ENCODE assay signal across 8 cellular contexts in genomic region chr17:1716912-1717695, GRCh38. TPM values are rescaled to one million over a fixed set of nuclear protein-coding genes. Genes with fewer than 3 reads are reported as not detected.
DNase-seq lines count a peak whose midpoint lies in the region; ATAC-seq and TF ChIP-seq lines count a peak whose summit lies in the region.

No MANE protein-coding gene starts in this region.

- DNase-seq in Daoy (ENCODE audit: low read depth) = peak; percentile 99
- peak; percentile 76 for DNase-seq in GOT3 (lab: John Stamatoyannopoulos, UW)
- DNase-seq in activated effector memory CD4-positive, alpha-beta T cell treated with Interleukin-2 at 50 U/mL for 16 hours = peak; percentile 72
- peak; percentile 98 for DNase-seq in fibroblast of the conjunctiva (ENCODE audit: low read depth)
- peak; percentile 86 for DNase-seq in stimulated activated naive CD8-positive, alpha-beta T cell treated with anti-CD3 and anti-CD28 coated beads, Interleukin-15, Interleukin-2, amounts not matched to agents 100 U/mL and 50 U/mL, for 24 hours

- peak overlapping the region; percentile 89 for H3K4me3 ChIP-seq in Loucy (ENCODE audit: low read length, poor library complexity, severe bottlenecking)

- no peaks in the 10 kb centered on the region for H3K9me3 Mint-ChIP-seq in nephron

- H2AFZ ChIP-seq in Loucy (ENCODE audit: low read length) = peak overlapping the region; percentile 83

- ATAC-seq in stimulated activated naive CD8-positive, alpha-beta T cell treated with anti-CD3 and anti-CD28 coated beads, Interleukin-15, Interleukin-2, amounts not matched to agents 100 U/mL and 50 U/mL, for 24 hours = peak; percentile 66

- H3K4me3 Mint-ChIP-seq in nephron = peak overlapping the region; percentile 88 to 98 (median 94)

- no peaks in the 10 kb centered on the region for H3K27me3 ChIP-seq in Loucy (ENCODE audit: insufficient read depth, low read length, poor library complexity, severe bottlenecking)

- H4K20me1 ChIP-seq in Loucy (ENCODE audit: insufficient read depth, low read length, poor library complexity, severe bottlenecking) = peaks cover 5% of the 10 kb centered on the region

- H3K4me2 ChIP-seq in Loucy (ENCODE audit: low read depth, low read length, poor library complexity, severe bottlenecking) = peak overlapping the region; percentile 90

- TF ChIP-seq POLR2A in Raji (IDR thresholded peaks at IDR 0.05; ENCODE audit: insufficient read depth, low read depth, low read length) = peak; percentile 65

- peak overlapping the region; percentile 98 for H3K9ac ChIP-seq in Loucy (ENCODE audit: low read depth, low read length, poor library complexity, severe bottlenecking)

- TF ChIP-seq CTCF in Loucy (conservative IDR thresholded peaks at IDR 0.05; ENCODE audit: low read length) (no peak), nephron (IDR thresholded peaks at IDR 0.05; ENCODE audit: unreplicated experiment in 3 of 3) (no peak)

- H3K36me3 ChIP-seq in Loucy (ENCODE audit: insufficient read depth, low read length) = no peaks in the 10 kb centered on the region

- H3K27me3 Mint-ChIP-seq in nephron (ENCODE audit: low read depth) = no peaks in the 10 kb centered on the region

- H3K9me3 ChIP-seq in Loucy (ENCODE audit: insufficient read depth, low read depth, low read length) = no peaks in the 10 kb centered on the region

- H3K27ac Mint-ChIP-seq in nephron = peak overlapping the region; percentile 97 to 100 (median 100)

- peaks cover 41% of the 10 kb centered on the region for H3K4me1 Mint-ChIP-seq in nephron

- H3K79me2 ChIP-seq in Loucy (ENCODE audit: insufficient read depth, low read length) = peaks cover 4% of the 10 kb centered on the region; the same call in 1 of the 2 replicates

- H3F3A ChIP-seq in Loucy (ENCODE audit: low read depth) = no peaks in the 10 kb centered on the region

- H3K4me1 ChIP-seq in Loucy (ENCODE audit: insufficient read depth, low read length, poor library complexity, severe bottlenecking) = peaks cover 17% of the 10 kb centered on the region

- no peaks in the 10 kb centered on the region for H3K9me2 ChIP-seq in Loucy (replicated peaks; ENCODE audit: low read depth, low read length)

- peaks cover 5% of the 10 kb centered on the region for H3K36me3 Mint-ChIP-seq in nephron (ENCODE audit: low read depth)

RNA-seq across cellular contexts. Expression of gene TLCD2, which starts 6.9 kb away (rescaled TPM):
- total RNA-seq in Daoy (2014; rRNA removed; shearing (Covaris generic)) = 0.17 and 0.71 TPM in 2 replicates

RNA-seq across cellular contexts. Expression of gene WDR81, which starts 7.4 kb away (rescaled TPM):
- total RNA-seq in Daoy (2014; rRNA removed; shearing (Covaris generic)) = 16.5 and 16.7 TPM in 2 replicates

RNA-seq across cellular contexts. Expression of gene SERPINF2, which starts 25.6 kb away (rescaled TPM):
- total RNA-seq in Daoy (2014; rRNA removed; shearing (Covaris generic)) = 0.06 and 0.80 TPM in 2 replicates

RNA-seq across cellular contexts. Expression of gene PRPF8, which starts 32.4 kb away (rescaled TPM):
- 63.9 and 93.3 TPM in 2 replicates for total RNA-seq in Daoy (2014; rRNA removed; shearing (Covaris generic))

RNA-seq across cellular contexts. Expression of gene SERPINF1, which starts 44.8 kb away (rescaled TPM):
- total RNA-seq in Daoy (2014; rRNA removed; shearing (Covaris generic)) = 0.69 and 2.6 TPM in 2 replicates

Comparison
In these comparisons a context has a peak if more than half of its experiments do, and no peak if none do; other contexts are left out.
1. Peak in every context shown above with its lines: DNase-seq, ATAC-seq and H3K4me3 ChIP-seq.